ENCODE assay signal across 23 cellular contexts in the genomic region with DNA sequence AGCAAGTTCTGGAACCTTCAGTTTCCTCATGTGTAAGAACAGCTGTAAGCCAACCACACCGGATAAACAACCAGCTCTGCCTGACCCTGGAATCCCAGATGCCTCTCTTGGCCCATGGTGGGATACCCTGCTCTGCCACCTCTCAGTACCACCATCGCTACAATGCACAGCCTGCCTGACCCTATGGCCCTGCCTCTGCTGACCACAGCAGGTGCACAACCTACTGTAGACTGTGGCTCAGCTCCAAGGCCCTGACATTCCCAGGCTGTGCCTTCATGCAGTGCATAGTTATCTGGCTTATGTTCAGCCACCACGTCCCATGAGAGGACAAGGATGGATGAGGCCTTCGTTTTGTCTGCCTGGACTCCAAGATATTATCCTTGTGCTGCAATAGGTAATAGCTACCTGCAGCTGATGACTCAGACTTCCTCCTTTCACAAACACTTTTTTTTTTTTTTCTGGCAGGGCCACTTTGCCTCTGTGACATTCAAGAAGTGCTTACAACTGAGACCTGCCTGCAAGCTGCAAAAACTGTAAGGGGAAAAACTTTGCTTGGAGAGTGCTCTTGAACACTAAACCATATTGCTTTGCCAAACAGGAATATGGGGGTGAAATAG.
A peak's percentile ranks its signal among the peaks of the same experiment; 100 is the strongest.
DNase-seq lines count a peak whose midpoint lies in the region; ATAC-seq and TF ChIP-seq lines count a peak whose summit lies in the region.
"Had no signal": no experiment of that assay in that cellular context is flagged by ENCODE, and none has a peak within 500 bp of the region (broad histone marks: within the 10 kb centered on the region; RNA-seq: fewer than 3 reads in every experiment).

No MANE protein-coding gene starts in this region.

- no peak overlapping the region for H3K27ac Mint-ChIP-seq in natural killer cell treated with Interleukin-12 subunit alpha and Interleukin-12 subunit beta and Interleukin-15 and Interleukin-18, amount 100 ng/mL, for 72 hours
- no peak overlapping the region for H3K27ac Mint-ChIP-seq in natural killer cell
- H3K27ac Mint-ChIP-seq in activated CD4-positive, alpha-beta T cell treated with anti-CD3 and anti-CD28 coated beads, Interleukin-2, amount 10 ng/mL, durations not matched to agents 7 days and 5 days: no peak overlapping the region
- H3K27ac Mint-ChIP-seq: activated CD4-positive, alpha-beta T cell treated with anti-CD3 and anti-CD28 coated beads for 36 hours; activated naive CD4-positive, alpha-beta T cell treated with anti-CD3 and anti-CD28 coated beads, Interleukin-2, amount 50 U/mL, for 72 hours; activated T-helper 1 cell treated with anti-CD3 and anti-CD28 coated beads, Interleukin-12 subunit alpha, Interleukin-12 subunit beta, Interleukin-2, Interleukin-4 antibody, amounts not matched to agents 30 ng/mL and 10 ng/mL and 1 ng/mL, durations not matched to agents 14 hours and 24 hours and 36 hours; IgD-negative memory B cell had no signal

- H3K4me3 ChIP-seq in lower lobe of right lung: no peak overlapping the region
- no peak overlapping the region for H3K4me3 ChIP-seq in upper lobe of right lung
- H3K4me3 ChIP-seq: BLaER1 treated with 17β-estradiol and CSF1 and Interleukin-3, amounts not matched to agents 10 nM and 100 nM; esophagus squamous epithelium; left ventricle myocardium inferior had no signal

- intact Hi-C loops in natural killer cell (cut with micrococcal nuclease) (no loop called here), lower lobe of right lung (cut with DNase I) (no loop called here), upper lobe of right lung (cut with DNase I) (no loop called here)

- TF ChIP-seq CTCF in natural killer cell (IDR thresholded peaks at IDR 0.05): no peak
- TF ChIP-seq CTCF in lower lobe of right lung (IDR thresholded peaks at IDR 0.05): no peak
- no peak for TF ChIP-seq CTCF in upper lobe of right lung (IDR thresholded peaks at IDR 0.05)

- H3K27ac ChIP-seq in lower lobe of right lung: peak overlapping the region; percentile 7
- no peak overlapping the region for H3K27ac ChIP-seq in upper lobe of right lung
- H3K27ac ChIP-seq: BLaER1 treated with 17β-estradiol and CSF1 and Interleukin-3, amounts not matched to agents 10 nM and 100 nM; esophagus squamous epithelium; HL-60; left ventricle myocardium inferior had no signal

- peaks cover 3 to 13% of the 10 kb centered on the region in 2 donors for H3K27me3 Mint-ChIP-seq in natural killer cell treated with Interleukin-12 subunit alpha and Interleukin-12 subunit beta and Interleukin-15 and Interleukin-18, amount 100 ng/mL, for 72 hours
- H3K27me3 Mint-ChIP-seq in natural killer cell (ENCODE audit: low read depth in 2 of 2): peaks cover under 1 to 8% of the 10 kb centered on the region in 2 donors
- H3K27me3 Mint-ChIP-seq in activated CD4-positive, alpha-beta T cell treated with anti-CD3 and anti-CD28 coated beads, Interleukin-2, amount 10 ng/mL, durations not matched to agents 7 days and 5 days: peaks cover 2% of the 10 kb centered on the region

- peaks cover 14% of the 10 kb centered on the region for H3K9me3 ChIP-seq in lower lobe of right lung
- peaks cover 10% of the 10 kb centered on the region for H3K9me3 ChIP-seq in upper lobe of right lung

- in situ Hi-C loops in T47D (cut with HindIII; ENCODE audit: low pct_unique_long_range_greater_than_20kb, low sequenced_read_pairs): no loop called here

- H3K4me3 Mint-ChIP-seq in natural killer cell treated with Interleukin-12 subunit alpha and Interleukin-12 subunit beta and Interleukin-15 and Interleukin-18, amount 100 ng/mL, for 72 hours: no peak overlapping the region
- no peak overlapping the region for H3K4me3 Mint-ChIP-seq in natural killer cell
- H3K4me3 Mint-ChIP-seq in activated CD4-positive, alpha-beta T cell treated with anti-CD3 and anti-CD28 coated beads, Interleukin-2, amount 10 ng/mL, durations not matched to agents 7 days and 5 days: no peak overlapping the region
- H3K4me3 Mint-ChIP-seq: activated CD4-positive, alpha-beta T cell treated with anti-CD3 and anti-CD28 coated beads for 36 hours; activated T-helper 1 cell treated with anti-CD3 and anti-CD28 coated beads, Interleukin-12 subunit alpha, Interleukin-12 subunit beta, Interleukin-2, Interleukin-4 antibody, amounts not matched to agents 30 ng/mL and 10 ng/mL and 1 ng/mL, durations not matched to agents 14 hours and 24 hours and 36 hours had no signal

- no peaks in the 10 kb centered on the region for H3K9me3 Mint-ChIP-seq in natural killer cell treated with Interleukin-12 subunit alpha and Interleukin-12 subunit beta and Interleukin-15 and Interleukin-18, amount 100 ng/mL, for 72 hours
- H3K9me3 Mint-ChIP-seq in natural killer cell: no peaks in the 10 kb centered on the region
- H3K9me3 Mint-ChIP-seq in activated CD4-positive, alpha-beta T cell treated with anti-CD3 and anti-CD28 coated beads, Interleukin-2, amount 10 ng/mL, durations not matched to agents 7 days and 5 days: peaks cover 21% of the 10 kb centered on the region

- no peaks in the 10 kb centered on the region for H3K27me3 ChIP-seq in lower lobe of right lung (ENCODE audit: low read depth)
- no peaks in the 10 kb centered on the region for H3K27me3 ChIP-seq in upper lobe of right lung
- H3K27me3 ChIP-seq: BLaER1 treated with 17β-estradiol and CSF1 and Interleukin-3, amounts not matched to agents 10 nM and 100 nM; esophagus squamous epithelium had no signal

- H3K4me1 Mint-ChIP-seq in natural killer cell treated with Interleukin-12 subunit alpha and Interleukin-12 subunit beta and Interleukin-15 and Interleukin-18, amount 100 ng/mL, for 72 hours (ENCODE audit: low read depth in 2 of 2): no peaks in the 10 kb centered on the region
- no peaks in the 10 kb centered on the region for H3K4me1 Mint-ChIP-seq in natural killer cell
- no peaks in the 10 kb centered on the region for H3K4me1 Mint-ChIP-seq in activated CD4-positive, alpha-beta T cell treated with anti-CD3 and anti-CD28 coated beads, Interleukin-2, amount 10 ng/mL, durations not matched to agents 7 days and 5 days
- H3K4me1 Mint-ChIP-seq: activated CD4-positive, alpha-beta T cell treated with anti-CD3 and anti-CD28 coated beads for 36 hours; IgD-negative memory B cell had no signal

- no peak for DNase-seq in natural killer cell treated with Interleukin-12 subunit alpha and Interleukin-12 subunit beta and Interleukin-15 and Interleukin-18, amount 100 ng/mL, for 72 hours (ENCODE audit: low spot score)
- DNase-seq in natural killer cell (no peak), T47D (ENCODE audit: low read depth in 1 of 2, low spot score in 1 of 2) (peak; percentile 52 to 74), lower lobe of right lung (no peak), upper lobe of right lung (no peak), SHP77 treated with DMSO at 0.1 percent for 48 hours (lab: John Stamatoyannopoulos, UW) (no peak)
- DNase-seq in stimulated activated CD4-positive, alpha-beta T cell treated with anti-CD3 and anti-CD28 coated beads, Interleukin-2, amount 100 ng/mL, for 48 hours: no peak
- no peak for DNase-seq in activated CD4-positive, alpha-beta T cell treated with anti-CD3 and anti-CD28 coated beads, Interleukin-2, amount 10 ng/mL, durations not matched to agents 7 days and 5 days
- DNase-seq: activated CD4-positive, alpha-beta T cell treated with anti-CD3 and anti-CD28 coated beads for 36 hours; effector CD8-positive, alpha-beta T cell; esophagus squamous epithelium; GF-D8; left ventricle myocardium inferior; NCI-H2029 treated with DMSO at 0.1 percent for 48 hours; NCI-H524 treated with DMSO at 0.1 percent for 48 hours; retina; stimulated activated CD4-positive, alpha-beta T cell treated with anti-CD3 and anti-CD28 coated beads, Interleukin-12 subunit alpha, Interleukin-12 subunit beta, amount 100 ng/mL, for 4 hours; stimulated activated CD8-positive, alpha-beta memory T cell treated with anti-CD3 and anti-CD28 coated beads, Interleukin-4, amount 100 ng/mL, for 48 hours had no signal

- POLR2A ChIA-PET in activated CD4-positive, alpha-beta T cell treated with anti-CD3 and anti-CD28 coated beads, Interleukin-2, amount 10 ng/mL, durations not matched to agents 7 days and 5 days (lab: Charles Lee): no interaction called here

- H3K36me3 ChIP-seq in lower lobe of right lung (no peaks in the 10 kb centered on the region), upper lobe of right lung (no peaks in the 10 kb centered on the region)
- H3K36me3 ChIP-seq: BLaER1 treated with 17β-estradiol and CSF1 and Interleukin-3, amounts not matched to agents 10 nM and 100 nM; esophagus squamous epithelium; left ventricle myocardium inferior had no signal

- H3K4me1 ChIP-seq in lower lobe of right lung: no peaks in the 10 kb centered on the region
- no peaks in the 10 kb centered on the region for H3K4me1 ChIP-seq in upper lobe of right lung
- H3K4me1 ChIP-seq: BLaER1 treated with 17β-estradiol and CSF1 and Interleukin-3, amounts not matched to agents 10 nM and 100 nM; esophagus squamous epithelium; left ventricle myocardium inferior had no signal

- CTCF ChIA-PET in activated CD4-positive, alpha-beta T cell treated with anti-CD3 and anti-CD28 coated beads, Interleukin-2, amount 10 ng/mL, durations not matched to agents 7 days and 5 days (lab: Charles Lee): interaction anchor here (0.6 to 0.7 kb wide), 2 partner anchors 170 to 457 kb away, joined by 3 to 5 read pairs; no protein-coding TSS in a partner anchor

- H3K36me3 Mint-ChIP-seq in natural killer cell treated with Interleukin-12 subunit alpha and Interleukin-12 subunit beta and Interleukin-15 and Interleukin-18, amount 100 ng/mL, for 72 hours: peaks cover under 1% of the 10 kb centered on the region
- no peaks in the 10 kb centered on the region for H3K36me3 Mint-ChIP-seq in natural killer cell
- H3K36me3 Mint-ChIP-seq in activated CD4-positive, alpha-beta T cell treated with anti-CD3 and anti-CD28 coated beads, Interleukin-2, amount 10 ng/mL, durations not matched to agents 7 days and 5 days (ENCODE audit: low read depth): no peaks in the 10 kb centered on the region

- ATAC-seq in natural killer cell treated with Interleukin-12 subunit alpha and Interleukin-12 subunit beta and Interleukin-15 and Interleukin-18, amount 100 ng/mL, for 72 hours: peak; percentile 39 to 40
- no peak for ATAC-seq in natural killer cell
- ATAC-seq in lower lobe of right lung: peak; percentile 69 to 72
- peak; percentile 63 for ATAC-seq in upper lobe of right lung
- ATAC-seq: activated CD4-positive, alpha-beta T cell treated with anti-CD3 and anti-CD28 coated beads for 36 hours; activated naive CD4-positive, alpha-beta T cell treated with anti-CD3 and anti-CD28 coated beads, Interleukin-2, amount 50 U/mL, for 72 hours had no signal

Comparison
In these comparisons a context has a peak if more than half of its experiments do, and no peak if none do; other contexts are left out.
1. ATAC-seq: peak in natural killer cell treated with Interleukin-12 subunit alpha and Interleukin-12 subunit beta and Interleukin-15 and Interleukin-18, amount 100 ng/mL, for 72 hours (2 of 2), lower lobe of right lung (2 of 2) and upper lobe of right lung (single experiment); none in natural killer cell (0 of 3).
2. DNase-seq: peak in T47D (2 of 2); none in natural killer cell treated with Interleukin-12 subunit alpha and Interleukin-12 subunit beta and Interleukin-15 and Interleukin-18, amount 100 ng/mL, for 72 hours (single experiment), natural killer cell (single experiment), lower lobe of right lung (single experiment), upper lobe of right lung (single experiment), SHP77 treated with DMSO at 0.1 percent for 48 hours (single experiment), stimulated activated CD4-positive, alpha-beta T cell treated with anti-CD3 and anti-CD28 coated beads, Interleukin-2, amount 100 ng/mL, for 48 hours (0 of 2) and activated CD4-positive, alpha-beta T cell treated with anti-CD3 and anti-CD28 coated beads, Interleukin-2, amount 10 ng/mL, durations not matched to agents 7 days and 5 days (single experiment).